ENCODE assay signal across 21 cellular contexts in the genomic region with DNA sequence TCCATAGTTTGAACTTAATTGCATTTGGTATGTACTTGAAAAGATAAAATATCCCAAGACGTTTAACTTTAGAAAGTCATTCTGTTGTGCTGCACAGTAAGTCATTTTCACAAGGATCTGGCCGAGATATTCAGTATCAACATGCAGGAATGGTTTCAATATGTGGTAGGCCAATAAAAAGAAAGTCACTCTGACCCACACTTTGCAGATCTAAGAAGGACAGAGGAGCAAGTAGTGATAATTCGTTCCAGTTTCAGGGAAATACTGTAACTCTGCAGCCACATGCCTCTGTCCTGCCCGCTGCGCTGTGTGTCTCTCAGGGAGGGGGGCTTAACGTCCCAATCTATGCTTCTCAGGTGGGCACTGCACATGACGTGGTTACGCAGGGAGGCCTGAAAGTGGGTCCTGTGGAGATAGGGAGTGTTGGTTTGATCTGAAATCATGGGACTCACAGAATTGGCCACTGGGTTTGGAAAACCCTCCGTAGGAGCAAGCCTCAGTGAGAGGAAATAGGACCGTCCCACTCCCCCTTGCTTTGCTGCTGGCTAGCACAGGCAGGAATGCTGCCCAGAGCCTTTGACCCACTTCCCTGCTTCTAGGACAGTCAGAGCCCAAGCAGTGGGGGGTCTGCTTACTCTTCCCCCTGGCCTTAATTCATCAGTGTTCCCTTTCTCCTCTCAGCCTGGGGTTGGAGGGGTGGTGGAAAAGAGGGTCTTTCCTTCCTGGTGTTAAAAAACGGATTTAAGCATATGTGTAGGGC.
DNase-seq lines count a peak whose midpoint lies in the region; ATAC-seq, FAIRE-seq and TF ChIP-seq lines count a peak whose summit lies in the region.
"Had no signal": no experiment of that assay in that cellular context is flagged by ENCODE, and none has a peak within 500 bp of the region (broad histone marks: within the 10 kb centered on the region; RNA-seq: fewer than 3 reads in every experiment).

No MANE protein-coding gene starts in this region.

- H3K4me3 ChIP-seq in MG63 = no peak overlapping the region
- H3K4me3 ChIP-seq in smooth muscle cell = no peak overlapping the region
- H3K4me3 ChIP-seq: GM12878, prostate gland, SJCRH30 had no signal

- TF ChIP-seq CTCF in smooth muscle cell (IDR thresholded peaks at IDR 0.05; ENCODE audit: borderline replicate concordance, insufficient read depth, poor library complexity, severe bottlenecking) = no peak

- peak overlapping the region; percentile 71 for H3K4me2 ChIP-seq in smooth muscle cell

- H2AFZ ChIP-seq in smooth muscle cell (ENCODE audit: low read depth) = peak overlapping the region; percentile 74

- no peaks in the 10 kb centered on the region for H3F3A ChIP-seq in smooth muscle cell (ENCODE audit: low read depth)

- H3K4me1 ChIP-seq in smooth muscle cell (ENCODE audit: low read depth) = peaks cover 13% of the 10 kb centered on the region
- H3K4me1 ChIP-seq: prostate gland, SJCRH30 had no signal

- H3K9me3 ChIP-seq in MG63 (no peaks in the 10 kb centered on the region), smooth muscle cell (replicated peaks; ENCODE audit: low read depth) (no peaks in the 10 kb centered on the region)
- H3K9me3 ChIP-seq: prostate gland, SJCRH30 had no signal

- H3K27ac ChIP-seq in smooth muscle cell (ENCODE audit: low read depth) = peak overlapping the region; percentile 40
- H3K27ac ChIP-seq: prostate gland, SJCRH30 had no signal

- H3K36me3 ChIP-seq in MG63 = no peaks in the 10 kb centered on the region
- no peaks in the 10 kb centered on the region for H3K36me3 ChIP-seq in smooth muscle cell (ENCODE audit: low read depth)
- H3K36me3 ChIP-seq: prostate gland, SJCRH30 had no signal

- ATAC-seq in HG03139 (IDR thresholded peaks at IDR 0.05; ENCODE audit: unreplicated experiment) = no peak
- no peak for ATAC-seq in GM21360 (IDR thresholded peaks at IDR 0.05; ENCODE audit: unreplicated experiment)
- ATAC-seq: esophagus mucosa, GM12878, left colon had no signal

- FAIRE-seq in endometrium (lab: Jason Lieb, UNC) = peak; percentile 96
- FAIRE-seq: GM12878 had no signal

- no peaks in the 10 kb centered on the region for H3K79me2 ChIP-seq in smooth muscle cell (ENCODE audit: low read depth)

- H4K20me1 ChIP-seq in smooth muscle cell (ENCODE audit: low read depth) = no peaks in the 10 kb centered on the region

- DNase-seq in MG63 (peak; percentile 79), islet precursor cell (peak; percentile 81), smooth muscle cell (lab: John Stamatoyannopoulos, UW; ENCODE audit: unreplicated experiment) (no peak), DMS79 (lab: John Stamatoyannopoulos, UW) (no peak), NCI-H1694 treated with DMSO at 0.1 percent for 48 hours (lab: John Stamatoyannopoulos, UW) (no peak)
- DNase-seq: activated CD4-positive, alpha-beta T cell treated with anti-CD3 and anti-CD28 coated beads for 1 hour; activated gamma-delta T cell treated with Interleukin-2 at 50 U/mL for 16 hours; dermis blood vessel endothelial cell; hippocampal formation; NCI-H2029; NCI-H524 treated with DMSO at 0.1 percent for 48 hours; OCI-M1; SJCRH30; T-helper 9 cell had no signal

- 33% methylated on average over 11 of the region's 11 CpGs for WGBS in smooth muscle cell (ENCODE audit: low lambda C conversion rate)

- H3K9ac ChIP-seq in smooth muscle cell (ENCODE audit: low read depth) = no peak overlapping the region

- H3K27me3 ChIP-seq in MG63 = no peaks in the 10 kb centered on the region
- H3K27me3 ChIP-seq in smooth muscle cell (ENCODE audit: low read depth) = no peaks in the 10 kb centered on the region
- H3K27me3 ChIP-seq: SJCRH30 had no signal

Comparison
In these comparisons a context has a peak if more than half of its experiments do, and no peak if none do; other contexts are left out.
1. DNase-seq: peak in MG63 (single experiment) and islet precursor cell (single experiment); none in smooth muscle cell (single experiment), DMS79 (single experiment) and NCI-H1694 treated with DMSO at 0.1 percent for 48 hours (single experiment).